ENCODE assay signal across 17 cellular contexts in the genomic region with DNA sequence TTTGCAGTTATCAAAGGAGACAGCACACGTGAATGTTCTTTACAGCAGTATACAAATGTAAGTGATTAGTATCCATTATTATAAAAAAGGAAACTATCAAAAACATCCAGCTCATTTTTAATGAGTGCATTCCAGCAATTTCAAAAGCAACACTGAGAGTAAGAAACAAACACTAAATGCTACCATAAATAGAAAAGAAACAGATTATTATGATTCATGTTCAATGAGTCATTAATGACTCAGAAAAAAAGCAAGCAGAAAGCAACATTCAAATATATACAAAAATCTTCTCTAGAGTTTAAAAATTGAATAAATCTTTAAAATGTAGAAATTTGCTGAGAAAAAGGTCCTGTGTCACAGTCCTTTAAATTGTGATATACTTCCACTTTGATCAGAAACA.
"Had no signal": no experiment of that assay in that cellular context is flagged by ENCODE, and none has a peak within 500 bp of the region (broad histone marks: within the 10 kb centered on the region; RNA-seq: fewer than 3 reads in every experiment).

No MANE protein-coding gene starts in this region.

- DNase-seq: activated CD4-positive, alpha-beta memory T cell treated with anti-CD3 and anti-CD28 coated beads for 36 hours; activated gamma-delta T cell treated with Interleukin-2 at 50 U/mL for 16 hours; activated naive CD8-positive, alpha-beta T cell treated with anti-CD3 and anti-CD28 coated beads for 36 hours; activated T-cell treated with anti-CD3 and anti-CD28 coated beads, Interleukin-2, amount 50 U/mL, for 48 hours; aorta; colonic mucosa; left ventricle myocardium superior; mesenchymal stem cell; nephron progenitor cell; psoas muscle; stimulated activated CD4-positive, alpha-beta T cell treated with anti-CD3 and anti-CD28 coated beads, Interleukin-2, amount 100 ng/mL, for 48 hours; stimulated activated naive CD8-positive, alpha-beta T cell treated with anti-CD3 and anti-CD28 coated beads, Interleukin-15, Interleukin-2, amounts not matched to agents 100 U/mL and 50 U/mL, for 24 hours; T-helper 1 cell; upper lobe of right lung had no signal

- ATAC-seq: left ventricle myocardium superior; psoas muscle; sciatic nerve; stimulated activated naive CD8-positive, alpha-beta T cell treated with anti-CD3 and anti-CD28 coated beads, Interleukin-15, Interleukin-2, amounts not matched to agents 100 U/mL and 50 U/mL, for 24 hours; upper lobe of right lung had no signal

- H3K27me3 ChIP-seq: colonic mucosa, suprapubic skin, upper lobe of right lung had no signal

- H3K36me3 ChIP-seq: colonic mucosa, suprapubic skin, upper lobe of right lung had no signal

- H3K4me3 ChIP-seq: colonic mucosa, psoas muscle, suprapubic skin, upper lobe of right lung had no signal

- H3K9me3 ChIP-seq: colonic mucosa, psoas muscle, suprapubic skin, upper lobe of right lung had no signal

- H3K4me1 ChIP-seq: colonic mucosa, psoas muscle, suprapubic skin, upper lobe of right lung had no signal

- H3K27ac ChIP-seq: colonic mucosa, psoas muscle, suprapubic skin, upper lobe of right lung, VCaP had no signal
